Comparison of ENCODE assay signal across 15 cellular contexts in genomic region chr14:97179573-97179972, GRCh38.
DNase-seq lines count a peak whose midpoint lies in the region; ATAC-seq, FAIRE-seq and TF ChIP-seq lines count a peak whose summit lies in the region.
"Had no signal": no experiment of that assay in that cellular context is flagged by ENCODE, and none has a peak within 500 bp of the region (broad histone marks: within the 10 kb centered on the region; RNA-seq: fewer than 3 reads in every experiment).

No MANE protein-coding gene starts in this region.

- H3K9me3 ChIP-seq in CD8-positive, alpha-beta T cell (ENCODE audit: low read length): no peaks in the 10 kb centered on the region
- H3K9me3 ChIP-seq: vagina had no signal

- H3K27me3 Mint-ChIP-seq in CD8-positive, alpha-beta T cell (ENCODE audit: low read depth): no peaks in the 10 kb centered on the region
- H3K27me3 Mint-ChIP-seq in activated CD8-positive, alpha-beta T cell treated with anti-CD3 and anti-CD28 coated beads for 36 hours: peaks cover 2% of the 10 kb centered on the region
- peaks cover 5 to 10% (median 8%) of the 10 kb centered on the region in 3 donors for H3K27me3 Mint-ChIP-seq in naive B cell

- TF ChIP-seq POLR2A in GM12892 (IDR thresholded peaks at IDR 0.05; ENCODE audit: low read depth, low read length): no peak

- no peaks in the 10 kb centered on the region for H3K36me3 ChIP-seq in CD8-positive, alpha-beta T cell (ENCODE audit: insufficient read depth, low read length)
- H3K36me3 ChIP-seq: vagina had no signal

- ATAC-seq in CD8-positive, alpha-beta T cell: peak; percentile 40
- ATAC-seq in activated CD8-positive, alpha-beta T cell treated with anti-CD3 and anti-CD28 coated beads for 36 hours: peak; percentile 67
- ATAC-seq in naive B cell (ENCODE audit: low read depth in 2 of 2) (peak in 1 of 2 donors; percentile 17), GM21737 (IDR thresholded peaks at IDR 0.05; ENCODE audit: unreplicated experiment) (no peak)
- ATAC-seq: left lobe of liver had no signal

- CTCF ChIA-PET in CD8-positive, alpha-beta T cell (lab: Charles Lee): no interaction called here
- CTCF ChIA-PET in activated CD8-positive, alpha-beta T cell treated with anti-CD3 and anti-CD28 coated beads for 36 hours (lab: Charles Lee): interaction anchor here (1.5 kb wide), 1 partner anchor 57 kb away, joined by 3 read pairs; no protein-coding TSS in a partner anchor

- intact Hi-C loops in CD8-positive, alpha-beta T cell (cut with DNase I, micrococcal nuclease): loop anchor here in 1 of 2 experiments (5.0 kb wide), 1 partner anchor 598 kb away; no protein-coding TSS in a partner anchor
- intact Hi-C loops in activated CD8-positive, alpha-beta T cell treated with anti-CD3 and anti-CD28 coated beads for 36 hours (cut with micrococcal nuclease): no loop called here

- no peak overlapping the region for H3K4me3 ChIP-seq in CD8-positive, alpha-beta T cell (ENCODE audit: low read depth, low read length)
- H3K4me3 ChIP-seq: vagina had no signal

- no peaks in the 10 kb centered on the region for H3K27me3 ChIP-seq in CD8-positive, alpha-beta T cell (ENCODE audit: insufficient read depth, low read length)
- H3K27me3 ChIP-seq: vagina had no signal

- TF ChIP-seq CTCF in CD8-positive, alpha-beta T cell (IDR thresholded peaks at IDR 0.05): no peak
- no peak for TF ChIP-seq CTCF in activated CD8-positive, alpha-beta T cell treated with anti-CD3 and anti-CD28 coated beads for 36 hours (IDR thresholded peaks at IDR 0.05)

- FAIRE-seq in GM12892 (lab: Jason Lieb, UNC): peak; percentile 17
- FAIRE-seq: H1 had no signal

- POLR2A ChIA-PET in CD8-positive, alpha-beta T cell (lab: Charles Lee): no interaction called here
- POLR2A ChIA-PET in activated CD8-positive, alpha-beta T cell treated with anti-CD3 and anti-CD28 coated beads for 36 hours (lab: Charles Lee): no interaction called here

- H3K4me1 ChIP-seq in CD8-positive, alpha-beta T cell (ENCODE audit: insufficient read depth, low read length): peaks cover 6% of the 10 kb centered on the region
- H3K4me1 ChIP-seq: vagina had no signal

- no peak overlapping the region for H3K4me3 Mint-ChIP-seq in CD8-positive, alpha-beta T cell
- no peak overlapping the region for H3K4me3 Mint-ChIP-seq in activated CD8-positive, alpha-beta T cell treated with anti-CD3 and anti-CD28 coated beads for 36 hours
- H3K4me3 Mint-ChIP-seq in naive B cell: no peak overlapping the region
- H3K4me3 Mint-ChIP-seq: activated B cell treated with CpG ODN at 0.5 μM for 24 hours had no signal

- H3K27ac ChIP-seq in CD8-positive, alpha-beta T cell (ENCODE audit: low read depth, low read length): no peak overlapping the region
- H3K27ac ChIP-seq: vagina had no signal

- no peaks in the 10 kb centered on the region for H3K9me3 Mint-ChIP-seq in CD8-positive, alpha-beta T cell
- peaks cover 10% of the 10 kb centered on the region for H3K9me3 Mint-ChIP-seq in activated CD8-positive, alpha-beta T cell treated with anti-CD3 and anti-CD28 coated beads for 36 hours
- H3K9me3 Mint-ChIP-seq in naive B cell: peaks cover 0 to 6% (median 2%) of the 10 kb centered on the region in 7 donors

- no peak overlapping the region for H3K27ac Mint-ChIP-seq in CD8-positive, alpha-beta T cell
- H3K27ac Mint-ChIP-seq in activated CD8-positive, alpha-beta T cell treated with anti-CD3 and anti-CD28 coated beads for 36 hours: peak overlapping the region; percentile 53
- peak overlapping the region; percentile 5 to 98 (median 58) for H3K27ac Mint-ChIP-seq in naive B cell
- H3K27ac Mint-ChIP-seq: activated B cell treated with CpG ODN at 0.5 μM for 24 hours had no signal

- DNase-seq in CD8-positive, alpha-beta T cell: no peak
- DNase-seq in GM12892 (ENCODE audit: insufficient read length): no peak
- DNase-seq in activated CD8-positive, alpha-beta T cell treated with anti-CD3 and anti-CD28 coated beads for 36 hours: peak; percentile 53
- no peak for DNase-seq in naive B cell
- no peak for DNase-seq in ecto neural progenitor cell (ENCODE audit: low spot score)
- DNase-seq in DMS79 treated with DMSO at 0.1 percent for 48 hours (lab: John Stamatoyannopoulos, UW): no peak
- DNase-seq: activated B cell treated with CpG ODN at 0.5 μM for 24 hours; hippocampal formation; NCI-H1417; NCI-H226; stimulated activated naive CD4-positive, alpha-beta T cell had no signal

- no peaks in the 10 kb centered on the region for H3K36me3 Mint-ChIP-seq in CD8-positive, alpha-beta T cell
- H3K36me3 Mint-ChIP-seq in activated CD8-positive, alpha-beta T cell treated with anti-CD3 and anti-CD28 coated beads for 36 hours (ENCODE audit: low read depth): peaks cover 2% of the 10 kb centered on the region
- no peaks in the 10 kb centered on the region for H3K36me3 Mint-ChIP-seq in naive B cell

- H3K4me1 Mint-ChIP-seq in CD8-positive, alpha-beta T cell (ENCODE audit: low read depth): peaks cover 29% of the 10 kb centered on the region
- peaks cover 38% of the 10 kb centered on the region for H3K4me1 Mint-ChIP-seq in activated CD8-positive, alpha-beta T cell treated with anti-CD3 and anti-CD28 coated beads for 36 hours (ENCODE audit: low read depth)
- H3K4me1 Mint-ChIP-seq in naive B cell: peaks cover 16 to 30% (median 27%) of the 10 kb centered on the region in 3 donors
